In genomic region chr5:37495668-37496067, GRCh38 we compare ENCODE assay signal across 12 cellular contexts.
DNase-seq lines count a peak whose midpoint lies in the region; ATAC-seq and TF ChIP-seq lines count a peak whose summit lies in the region.
"Had no signal": no experiment of that assay in that cellular context is flagged by ENCODE, and none has a peak within 500 bp of the region (broad histone marks: within the 10 kb centered on the region; RNA-seq: fewer than 3 reads in every experiment).

No MANE protein-coding gene starts in this region.

- no peak overlapping the region for H3K4me3 Mint-ChIP-seq in MCF 10A (ENCODE audit: unreplicated experiment)
- H3K4me3 Mint-ChIP-seq in activated T-helper 17 cell treated with anti-CD3 and anti-CD28 coated beads, Interleukin-2, amount 50 U/mL, for 72 hours = no peak overlapping the region
- no peak overlapping the region for H3K4me3 Mint-ChIP-seq in CD4-positive, alpha-beta T cell

- no peaks in the 10 kb centered on the region for H3K27me3 Mint-ChIP-seq in MCF 10A (ENCODE audit: insufficient read depth, unreplicated experiment)
- H3K27me3 Mint-ChIP-seq in activated T-helper 17 cell treated with anti-CD3 and anti-CD28 coated beads, Interleukin-2, amount 50 U/mL, for 72 hours = no peaks in the 10 kb centered on the region
- H3K27me3 Mint-ChIP-seq in CD4-positive, alpha-beta T cell = no peaks in the 10 kb centered on the region

- H3K4me1 Mint-ChIP-seq in MCF 10A (ENCODE audit: insufficient read depth, unreplicated experiment) = peaks cover 25% of the 10 kb centered on the region
- peaks cover 10% of the 10 kb centered on the region for H3K4me1 Mint-ChIP-seq in activated T-helper 17 cell treated with anti-CD3 and anti-CD28 coated beads, Interleukin-2, amount 50 U/mL, for 72 hours
- H3K4me1 Mint-ChIP-seq in CD4-positive, alpha-beta T cell (ENCODE audit: low read depth) = peaks cover 6% of the 10 kb centered on the region

- CTCF ChIA-PET in MCF 10A (lab: Yijun Ruan, JAX) = no interaction called here
- CTCF ChIA-PET in CD4-positive, alpha-beta T cell (lab: Charles Lee) = no interaction called here

- TF ChIP-seq POLR2A in breast epithelium (IDR thresholded peaks at IDR 0.05) = no peak
- no peak for TF ChIP-seq POLR2A in gastroesophageal sphincter (IDR thresholded peaks at IDR 0.05)

- 56% methylated on average over 1 of the region's 1 CpG; no CpG with 5 or more reads in 1 of the 2 donors for WGBS in gastroesophageal sphincter (ENCODE audit: low coverage in 1 of 2), 2 donors

- H3K27ac ChIP-seq in breast epithelium (no peak overlapping the region), gastroesophageal sphincter (peak overlapping the region; percentile 14 to 68 (median 66))
- H3K27ac ChIP-seq in CD4-positive, alpha-beta T cell (ENCODE audit: low read depth, low read length) = no peak overlapping the region

- TF ChIP-seq CTCF in MCF 10A (IDR thresholded peaks at IDR 0.05; ENCODE audit: unreplicated experiment) = no peak
- no peak for TF ChIP-seq CTCF in breast epithelium (IDR thresholded peaks at IDR 0.05)
- TF ChIP-seq CTCF in gastroesophageal sphincter (IDR thresholded peaks at IDR 0.05) = no peak
- no peak for TF ChIP-seq CTCF in CD4-positive, alpha-beta T cell (IDR thresholded peaks at IDR 0.05)

- no peak for DNase-seq in MCF 10A (ENCODE audit: unreplicated experiment)
- DNase-seq in breast epithelium (ENCODE audit: low spot score in 2 of 2) = no peak
- no peak for DNase-seq in 8988T
- DNase-seq in stimulated activated naive CD8-positive, alpha-beta T cell treated with anti-CD3 and anti-CD28 coated beads, Interleukin-15, Interleukin-2, amounts not matched to agents 100 U/mL and 50 U/mL, for 24 hours = no peak
- no peak for DNase-seq in CD4-positive, alpha-beta T cell
- DNase-seq: activated T-cell treated with anti-CD3 and anti-CD28 coated beads for 4 hours; NCI-H2081 treated with DMSO at 0.1 percent for 48 hours; stimulated activated CD4-positive, alpha-beta T cell treated with anti-CD3 and anti-CD28 coated beads, Interleukin-2, amount 100 ng/mL, for 24 hours; stimulated activated naive CD4-positive, alpha-beta T cell had no signal

- TF ChIP-seq EP300 in gastroesophageal sphincter (IDR thresholded peaks at IDR 0.05) = no peak

- POLR2A ChIA-PET in MCF 10A (lab: Yijun Ruan, JAX) = no interaction called here
- POLR2A ChIA-PET in CD4-positive, alpha-beta T cell (lab: Charles Lee) = no interaction called here

- BruUV-seq in MCF 10A (replicated peaks; lab: Mats Ljungman, UMichigan) = no TSS peak

- intact Hi-C loops in MCF 10A (cut with micrococcal nuclease) (no loop called here), breast epithelium (cut with DNase I; ENCODE audit: low total_unique reads) (no loop called here)
- intact Hi-C loops in CD4-positive, alpha-beta T cell (cut with DNase I, micrococcal nuclease) = no loop called here

- H3K27me3 ChIP-seq in breast epithelium (no peaks in the 10 kb centered on the region), gastroesophageal sphincter (no peaks in the 10 kb centered on the region)
- H3K27me3 ChIP-seq in CD4-positive, alpha-beta T cell (ENCODE audit: control insufficient read depth, insufficient read depth, low read length) = no peaks in the 10 kb centered on the region

- H3K4me1 ChIP-seq in breast epithelium = no peaks in the 10 kb centered on the region
- peaks cover 0 to 23% (median 0%) of the 10 kb centered on the region in 3 donors for H3K4me1 ChIP-seq in gastroesophageal sphincter

- H3K36me3 ChIP-seq in breast epithelium (no peaks in the 10 kb centered on the region), gastroesophageal sphincter (peaks cover 0 to 13% of the 10 kb centered on the region in 2 donors)

- H3K9me3 ChIP-seq in breast epithelium = no peaks in the 10 kb centered on the region
- no peaks in the 10 kb centered on the region for H3K9me3 ChIP-seq in gastroesophageal sphincter
- no peaks in the 10 kb centered on the region for H3K9me3 ChIP-seq in CD4-positive, alpha-beta T cell (ENCODE audit: control insufficient read depth, low read length)

- no peaks in the 10 kb centered on the region for H3K9me3 Mint-ChIP-seq in MCF 10A (ENCODE audit: unreplicated experiment)
- no peaks in the 10 kb centered on the region for H3K9me3 Mint-ChIP-seq in activated T-helper 17 cell treated with anti-CD3 and anti-CD28 coated beads, Interleukin-2, amount 50 U/mL, for 72 hours
- no peaks in the 10 kb centered on the region for H3K9me3 Mint-ChIP-seq in CD4-positive, alpha-beta T cell

- H3K27ac Mint-ChIP-seq in MCF 10A (ENCODE audit: low read depth, unreplicated experiment) = peak overlapping the region; percentile 37
- H3K27ac Mint-ChIP-seq in activated T-helper 17 cell treated with anti-CD3 and anti-CD28 coated beads, Interleukin-2, amount 50 U/mL, for 72 hours = peak overlapping the region; percentile 6
- H3K27ac Mint-ChIP-seq in CD4-positive, alpha-beta T cell = no peak overlapping the region

- H3K4me3 ChIP-seq in breast epithelium (no peak overlapping the region), gastroesophageal sphincter (no peak overlapping the region)

- ATAC-seq in activated T-helper 17 cell treated with anti-CD3 and anti-CD28 coated beads, Interleukin-2, amount 50 U/mL, for 72 hours (replicated peaks) = no peak
- ATAC-seq in gastroesophageal sphincter = peak; percentile 57
- ATAC-seq in HG03175 (IDR thresholded peaks at IDR 0.05; ENCODE audit: unreplicated experiment) = no peak
- no peak for ATAC-seq in stimulated activated naive CD8-positive, alpha-beta T cell treated with anti-CD3 and anti-CD28 coated beads, Interleukin-15, Interleukin-2, amounts not matched to agents 100 U/mL and 50 U/mL, for 24 hours
- ATAC-seq in CD4-positive, alpha-beta T cell (ENCODE audit: poor library complexity) = no peak

- peaks cover 8% of the 10 kb centered on the region for H3K36me3 Mint-ChIP-seq in MCF 10A (ENCODE audit: insufficient read depth, unreplicated experiment)
- peaks cover 42% of the 10 kb centered on the region for H3K36me3 Mint-ChIP-seq in activated T-helper 17 cell treated with anti-CD3 and anti-CD28 coated beads, Interleukin-2, amount 50 U/mL, for 72 hours (ENCODE audit: low read depth)
- H3K36me3 Mint-ChIP-seq in CD4-positive, alpha-beta T cell (ENCODE audit: low read depth) = peaks cover 77% of the 10 kb centered on the region

Comparison
In these comparisons a context has a peak if more than half of its experiments do, and no peak if none do; other contexts are left out.
1. H3K27ac ChIP-seq: peak in gastroesophageal sphincter (4 of 4); none in breast epithelium (0 of 2) and CD4-positive, alpha-beta T cell (single experiment).